ENCODE assay signal across 36 cellular contexts in the genomic region with DNA sequence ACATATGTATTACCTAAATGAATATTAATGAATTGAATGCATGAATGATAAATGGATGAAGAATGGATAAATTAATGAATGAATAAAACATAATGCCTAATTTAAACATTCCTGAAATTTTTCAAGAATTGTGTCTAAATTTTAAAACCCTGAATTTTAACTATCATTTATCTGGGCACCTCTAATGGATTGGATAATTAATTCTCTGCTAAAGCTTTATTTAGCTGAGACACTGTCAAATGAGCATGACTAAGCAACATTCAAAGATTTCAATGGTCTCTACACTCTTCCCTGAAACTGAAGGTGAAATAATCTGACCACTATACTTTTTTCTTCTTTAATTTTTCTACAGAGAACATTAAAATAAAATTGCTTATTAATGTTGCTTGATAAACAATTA.
"Had no signal": no experiment of that assay in that cellular context is flagged by ENCODE, and none has a peak within 500 bp of the region (broad histone marks: within the 10 kb centered on the region; RNA-seq: fewer than 3 reads in every experiment).

No MANE protein-coding gene starts in this region.

- H3K4me1 Mint-ChIP-seq: activated B cell treated with CpG ODN at 0.5 μM for 24 hours; activated CD4-positive, alpha-beta T cell treated with anti-CD3 and anti-CD28 coated beads, Interleukin-2, amount 10 ng/mL, durations not matched to agents 24 days and 14 days; activated naive CD8-positive, alpha-beta T cell treated with anti-CD3 and anti-CD28 coated beads for 36 hours; activated T-helper 17 cell treated with anti-CD3 and anti-CD28 coated beads, Interleukin-2, amount 50 U/mL, for 72 hours had no signal

- H3K27me3 Mint-ChIP-seq: activated B cell treated with CpG ODN at 0.5 μM for 24 hours; activated CD4-positive, alpha-beta memory T cell treated with anti-CD3 and anti-CD28 coated beads for 36 hours; activated CD4-positive, alpha-beta T cell treated with anti-CD3 and anti-CD28 coated beads, Interleukin-2, amount 10 ng/mL, durations not matched to agents 24 days and 14 days; activated CD8-positive, alpha-beta T cell treated with anti-CD3 and anti-CD28 coated beads for 36 hours; activated naive CD8-positive, alpha-beta T cell treated with anti-CD3 and anti-CD28 coated beads for 36 hours; activated T-helper 17 cell treated with anti-CD3 and anti-CD28 coated beads, Interleukin-2, amount 50 U/mL, for 72 hours had no signal

- H3K27me3 ChIP-seq: adrenal gland, body of pancreas, brain microvascular endothelial cell, breast epithelium had no signal

- DNase-seq: activated B cell treated with CpG ODN at 0.5 μM for 24 hours; activated CD4-positive, alpha-beta memory T cell treated with anti-CD3 and anti-CD28 coated beads for 36 hours; activated CD4-positive, alpha-beta T cell treated with anti-CD3 and anti-CD28 coated beads for 4 hours; activated CD4-positive, alpha-beta T cell treated with anti-CD3 and anti-CD28 coated beads, Interleukin-2, amount 10 ng/mL, durations not matched to agents 24 days and 14 days; activated CD4-positive, alpha-beta T cell treated with anti-CD3 and anti-CD28 coated beads, Interleukin-2, amount 50 U/mL, for 1 hour; activated CD4-positive, alpha-beta T cell treated with anti-CD3 and anti-CD28 coated beads, Interleukin-2, amount 50 U/mL, for 4 hours; activated CD4-positive, CD25-positive, alpha-beta regulatory T cell treated with anti-CD3 and anti-CD28 coated beads, Interleukin-2, amount 50 U/mL, for 72 hours; activated CD8-positive, alpha-beta memory T cell treated with anti-CD3 and anti-CD28 coated beads, Interleukin-2, amount 50 U/mL, for 4 hours; activated CD8-positive, alpha-beta T cell treated with anti-CD3 and anti-CD28 coated beads for 36 hours; activated effector memory CD4-positive, alpha-beta T cell treated with anti-CD3 and anti-CD28 coated beads, Interleukin-2, amount 50 U/mL, for 16 hours; activated gamma-delta T cell treated with Interleukin-2 at 50 U/mL for 16 hours; activated naive CD4-positive, alpha-beta T cell; activated naive CD4-positive, alpha-beta T cell treated with anti-CD3 and anti-CD28 coated beads for 36 hours; activated naive CD4-positive, alpha-beta T cell treated with anti-CD3 and anti-CD28 coated beads, Interleukin-2, amount 50 U/mL, for 16 hours; activated naive CD8-positive, alpha-beta T cell treated with anti-CD3 and anti-CD28 coated beads for 36 hours; activated T-cell treated with anti-CD3 and anti-CD28 coated beads for 4 hours; activated T-cell treated with anti-CD3 and anti-CD28 coated beads, Interleukin-2, amount 50 U/mL, for 1 hour; activated T-cell treated with anti-CD3 and anti-CD28 coated beads, Interleukin-2, amount 50 U/mL, for 4 hours; activated T-cell treated with anti-CD3 and anti-CD28 coated beads, Interleukin-2, amount 50 U/mL, for 72 hours; adrenal gland; amniotic stem cell; aorta; body of pancreas; brain microvascular endothelial cell; central memory CD4-positive, alpha-beta T cell; T-helper 2 cell; T-helper 9 cell had no signal

- FAIRE-seq: astrocyte, TTC549 had no signal

- H3K9me3 ChIP-seq: adrenal gland, body of pancreas, breast epithelium had no signal

- H3K36me3 ChIP-seq: adrenal gland, brain microvascular endothelial cell, breast epithelium had no signal

- H3K27ac Mint-ChIP-seq: activated B cell treated with CpG ODN at 0.5 μM for 24 hours; activated CD4-positive, alpha-beta memory T cell treated with anti-CD3 and anti-CD28 coated beads for 36 hours; activated CD4-positive, alpha-beta T cell treated with anti-CD3 and anti-CD28 coated beads, Interleukin-2, amount 10 ng/mL, durations not matched to agents 24 days and 14 days; activated CD8-positive, alpha-beta T cell treated with anti-CD3 and anti-CD28 coated beads for 36 hours; activated naive CD4-positive, alpha-beta T cell treated with anti-CD3 and anti-CD28 coated beads for 36 hours; activated naive CD4-positive, alpha-beta T cell treated with anti-CD3 and anti-CD28 coated beads, Interleukin-2, amount 50 U/mL, for 72 hours; activated naive CD8-positive, alpha-beta T cell treated with anti-CD3 and anti-CD28 coated beads for 36 hours; activated T-cell treated with anti-CD3 and anti-CD28 coated beads, Interleukin-2, amount 50 U/mL, for 72 hours; activated T-helper 1 cell treated with anti-CD3 and anti-CD28 coated beads, Interleukin-12 subunit alpha, Interleukin-12 subunit beta, Interleukin-2, Interleukin-4 antibody, amounts not matched to agents 30 ng/mL and 10 ng/mL and 1 ng/mL, durations not matched to agents 14 hours and 24 hours and 36 hours; activated T-helper 17 cell treated with anti-CD3 and anti-CD28 coated beads, Interleukin-2, amount 50 U/mL, for 72 hours; T-helper 1 cell treated with Interleukin-12 subunit alpha and Interleukin-12 subunit beta and Interleukin-4 antibody, amounts not matched to agents 30 μg/mL and 1 μg/mL, for 36 hours; T-helper 2 cell treated with Interferon-gamma antibody and Interleukin-4, amounts not matched to agents 5 μg/mL and 100 μg/mL, for 36 hours had no signal

- H3K27ac ChIP-seq: adrenal gland, body of pancreas, brain microvascular endothelial cell, breast epithelium, VCaP had no signal

- ATAC-seq: activated CD8-positive, alpha-beta T cell treated with anti-CD3 and anti-CD28 coated beads for 36 hours; activated naive CD4-positive, alpha-beta T cell treated with anti-CD3 and anti-CD28 coated beads, Interleukin-2, amount 50 U/mL, for 72 hours; activated T-cell treated with anti-CD3 and anti-CD28 coated beads, Interleukin-2, amount 50 U/mL, for 4 hours; activated T-cell treated with anti-CD3 and anti-CD28 coated beads, Interleukin-2, amount 50 U/mL, for 72 hours; activated T-helper 17 cell treated with anti-CD3 and anti-CD28 coated beads, Interleukin-2, amount 50 U/mL, for 72 hours; body of pancreas had no signal

- H3K36me3 Mint-ChIP-seq: activated CD4-positive, alpha-beta memory T cell treated with anti-CD3 and anti-CD28 coated beads for 36 hours; activated naive CD4-positive, alpha-beta T cell treated with anti-CD3 and anti-CD28 coated beads, Interleukin-2, amount 50 U/mL, for 72 hours; activated naive CD8-positive, alpha-beta T cell treated with anti-CD3 and anti-CD28 coated beads for 36 hours had no signal

- H3K9me3 Mint-ChIP-seq: activated CD4-positive, alpha-beta T cell treated with anti-CD3 and anti-CD28 coated beads, Interleukin-2, amount 10 ng/mL, durations not matched to agents 24 days and 14 days; activated naive CD8-positive, alpha-beta T cell treated with anti-CD3 and anti-CD28 coated beads for 36 hours; activated T-cell treated with anti-CD3 and anti-CD28 coated beads, Interleukin-2, amount 50 U/mL, for 4 hours; activated T-helper 1 cell treated with anti-CD3 and anti-CD28 coated beads, Interleukin-12 subunit alpha, Interleukin-12 subunit beta, Interleukin-2, Interleukin-4 antibody, amounts not matched to agents 30 ng/mL and 10 ng/mL and 1 ng/mL, durations not matched to agents 14 hours and 24 hours and 36 hours; T-helper 1 cell treated with Interleukin-12 subunit alpha and Interleukin-12 subunit beta and Interleukin-4 antibody, amounts not matched to agents 30 μg/mL and 1 μg/mL, for 36 hours; T-helper 2 cell treated with Interferon-gamma antibody and Interleukin-4, amounts not matched to agents 5 μg/mL and 100 μg/mL, for 36 hours had no signal

- H3K4me3 Mint-ChIP-seq: activated B cell treated with CpG ODN at 0.5 μM for 24 hours; activated CD4-positive, alpha-beta memory T cell treated with anti-CD3 and anti-CD28 coated beads for 36 hours; activated CD4-positive, alpha-beta T cell treated with anti-CD3 and anti-CD28 coated beads, Interleukin-2, amount 10 ng/mL, durations not matched to agents 24 days and 14 days; activated CD8-positive, alpha-beta T cell treated with anti-CD3 and anti-CD28 coated beads for 36 hours; activated naive CD4-positive, alpha-beta T cell treated with anti-CD3 and anti-CD28 coated beads for 36 hours; activated naive CD8-positive, alpha-beta T cell treated with anti-CD3 and anti-CD28 coated beads for 36 hours; activated T-cell treated with anti-CD3 and anti-CD28 coated beads, Interleukin-2, amount 50 U/mL, for 4 hours; activated T-cell treated with anti-CD3 and anti-CD28 coated beads, Interleukin-2, amount 50 U/mL, for 72 hours; activated T-helper 1 cell treated with anti-CD3 and anti-CD28 coated beads, Interleukin-12 subunit alpha, Interleukin-12 subunit beta, Interleukin-2, Interleukin-4 antibody, amounts not matched to agents 30 ng/mL and 10 ng/mL and 1 ng/mL, durations not matched to agents 14 hours and 24 hours and 36 hours; activated T-helper 17 cell treated with anti-CD3 and anti-CD28 coated beads, Interleukin-2, amount 50 U/mL, for 72 hours; T-helper 1 cell treated with Interleukin-12 subunit alpha and Interleukin-12 subunit beta and Interleukin-4 antibody, amounts not matched to agents 30 μg/mL and 1 μg/mL, for 36 hours; T-helper 2 cell treated with Interferon-gamma antibody and Interleukin-4, amounts not matched to agents 5 μg/mL and 100 μg/mL, for 36 hours had no signal

- H3K4me3 ChIP-seq: adrenal gland, body of pancreas, breast epithelium had no signal

- H3K4me1 ChIP-seq: adrenal gland, body of pancreas, breast epithelium had no signal
